Comparison of ENCODE assay signal across 8 cellular contexts in the genomic region with DNA sequence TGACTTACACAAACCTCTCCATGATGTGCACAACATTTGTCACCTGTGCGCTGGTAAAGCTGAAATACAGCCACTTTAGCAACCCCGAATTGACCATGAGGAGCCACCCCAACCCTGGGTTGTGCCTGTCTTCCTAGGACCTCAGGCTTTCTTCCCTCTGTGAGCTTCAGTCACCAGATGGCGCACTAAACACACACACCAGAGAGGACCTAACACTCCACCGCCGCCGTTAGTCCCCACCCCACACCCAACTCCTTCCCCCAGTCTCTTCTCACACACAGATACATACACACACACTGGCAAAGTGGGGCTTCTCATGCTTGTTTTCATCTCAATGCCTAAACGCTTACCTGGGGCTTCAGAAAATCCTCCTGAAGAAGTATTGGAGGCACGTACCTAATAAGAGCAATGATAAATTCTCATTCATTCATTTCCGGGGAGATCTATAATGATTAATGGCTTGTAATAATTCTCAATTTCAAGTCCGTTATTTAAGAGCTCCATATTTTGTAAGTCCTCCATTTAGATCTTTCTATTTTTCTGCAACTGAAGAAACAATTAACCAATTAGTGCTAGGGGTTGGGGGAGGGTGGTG. TPM values are rescaled to one million over a fixed set of nuclear protein-coding genes. Genes with fewer than 3 reads are reported as not detected.
DNase-seq lines count a peak whose midpoint lies in the region; ATAC-seq and TF ChIP-seq lines count a peak whose summit lies in the region.

No MANE protein-coding gene starts in this region.

- peak overlapping the region; percentile 58 for H3K27ac Mint-ChIP-seq in activated CD4-positive, alpha-beta T cell treated with anti-CD3 and anti-CD28 coated beads for 36 hours

- no peak overlapping the region for H3K9ac ChIP-seq in BLaER1

- no peak for TF ChIP-seq POLR2A in right lobe of liver (IDR thresholded peaks at IDR 0.05)

- peaks cover 3% of the 10 kb centered on the region for H3K27me3 Mint-ChIP-seq in activated CD4-positive, alpha-beta T cell treated with anti-CD3 and anti-CD28 coated beads for 36 hours

- H3K36me3 ChIP-seq in BLaER1 (no peaks in the 10 kb centered on the region), right lobe of liver (no peaks in the 10 kb centered on the region)

- 0 out of 2 replicates have a peak, but pooled peaks cover 5% of the 10 kb centered on the region for H3K27me3 ChIP-seq in BLaER1
- no peaks in the 10 kb centered on the region for H3K27me3 ChIP-seq in right lobe of liver

- intact Hi-C loops in activated CD4-positive, alpha-beta T cell treated with anti-CD3 and anti-CD28 coated beads for 36 hours (cut with DNase I, micrococcal nuclease) = loop anchor here (1.0 to 2.0 kb wide), 9 partner anchors 33 to 645 kb away; no protein-coding TSS in a partner anchor
- intact Hi-C loops in right lobe of liver (cut with DNase I) = loop anchor here (10.0 kb wide), 1 partner anchor 342 kb away; no protein-coding TSS in a partner anchor

- no peaks in the 10 kb centered on the region for H3K9me3 ChIP-seq in BLaER1
- no peaks in the 10 kb centered on the region for H3K9me3 ChIP-seq in right lobe of liver

- H3K27ac ChIP-seq in BLaER1 (no peak overlapping the region), coronary artery (no peak overlapping the region), right lobe of liver (no peak overlapping the region)

- WGBS in right lobe of liver (ENCODE audit: insufficient coverage, low coverage, low lambda C conversion rate, missing lambda C conversion rate) = 4% methylated on average over 10 of the region's 10 CpGs

- H3K4me2 ChIP-seq in BLaER1 = peak overlapping the region; percentile 36

- peaks cover 17% of the 10 kb centered on the region for H3K4me1 Mint-ChIP-seq in activated CD4-positive, alpha-beta T cell treated with anti-CD3 and anti-CD28 coated beads for 36 hours

- H3K4me1 ChIP-seq in BLaER1 = no peaks in the 10 kb centered on the region
- H3K4me1 ChIP-seq in right lobe of liver = no peaks in the 10 kb centered on the region

- H3K36me3 Mint-ChIP-seq in activated CD4-positive, alpha-beta T cell treated with anti-CD3 and anti-CD28 coated beads for 36 hours (ENCODE audit: low read depth) = no peaks in the 10 kb centered on the region

- H3K4me3 Mint-ChIP-seq in activated CD4-positive, alpha-beta T cell treated with anti-CD3 and anti-CD28 coated beads for 36 hours = peak overlapping the region; percentile 48

- ATAC-seq in GM19328 (IDR thresholded peaks at IDR 0.05; ENCODE audit: unreplicated experiment) = peak; percentile 91
- ATAC-seq in HG03439 (IDR thresholded peaks at IDR 0.05; ENCODE audit: unreplicated experiment) = peak; percentile 88
- ATAC-seq in activated CD4-positive, alpha-beta T cell treated with anti-CD3 and anti-CD28 coated beads for 36 hours = peak; percentile 98
- ATAC-seq in right lobe of liver = peak; percentile 94 to 96 (median 96)

- CTCF ChIA-PET in activated CD4-positive, alpha-beta T cell treated with anti-CD3 and anti-CD28 coated beads for 36 hours (lab: Charles Lee) = interaction anchor here (0.6 to 5.2 kb wide), 33 partner anchors 9 to 646 kb away, joined by 3 to 46 read pairs (median 4); a partner anchor contains a TSS

- POLR2A ChIA-PET in activated CD4-positive, alpha-beta T cell treated with anti-CD3 and anti-CD28 coated beads for 36 hours (lab: Charles Lee) = interaction anchor here (0.5 kb wide), 1 partner anchor 338 kb away, joined by 3 read pairs; no protein-coding TSS in a partner anchor

- H3K9me3 Mint-ChIP-seq in activated CD4-positive, alpha-beta T cell treated with anti-CD3 and anti-CD28 coated beads for 36 hours (ENCODE audit: low read depth) = no peaks in the 10 kb centered on the region

- no peaks in the 10 kb centered on the region for H4K20me1 ChIP-seq in BLaER1

- TF ChIP-seq CTCF in coronary artery (IDR thresholded peaks at IDR 0.05) (peak; percentile 55), right lobe of liver (IDR thresholded peaks at IDR 0.05) (peak; percentile 54 to 79 (median 71))

- peak; percentile 86 for DNase-seq in NCI-H460 (ENCODE audit: extremely low read depth, low read depth)
- peak; percentile 90 for DNase-seq in activated CD4-positive, alpha-beta T cell treated with anti-CD3 and anti-CD28 coated beads for 36 hours
- DNase-seq in coronary artery (ENCODE audit: low spot score) = peak; percentile 84
- DNase-seq in right lobe of liver = peak; percentile 72 to 78 (median 78)
- peak; percentile 53 to 68 (median 68) for DNase-seq in stimulated activated CD4-positive, alpha-beta T cell treated with anti-CD3 and anti-CD28 coated beads, TNF-alpha, amount 100 ng/mL, for 4 hours (ENCODE audit: low read depth in 3 of 3)

- H3K4me3 ChIP-seq in BLaER1 (no peak overlapping the region), coronary artery (peak overlapping the region; percentile 43), right lobe of liver (no peak overlapping the region)

RNA-seq across cellular contexts. Expression of a gene that starts 2.1 kb away (rescaled TPM):
- 6.4 and 12.3 TPM in 2 replicates for total RNA-seq in NCI-H460 (2014; rRNA removed; shearing (Covaris generic))
- 3.8 and 4.1 TPM in 2 replicates for polyA plus RNA-seq in NCI-H460 (2014; cell fraction: nucleus; rRNA removed)
- not detected for total RNA-seq in activated CD4-positive, alpha-beta T cell treated with anti-CD3 and anti-CD28 coated beads for 36 hours
- 1 to 10 TPM in 4 of 6 experiments, under 1 TPM in 2; 0.55 to 5.8 (median 1.3) TPM for total RNA-seq in right lobe of liver
